1 cellular context compared by ENCODE assay signal in the genomic region with DNA sequence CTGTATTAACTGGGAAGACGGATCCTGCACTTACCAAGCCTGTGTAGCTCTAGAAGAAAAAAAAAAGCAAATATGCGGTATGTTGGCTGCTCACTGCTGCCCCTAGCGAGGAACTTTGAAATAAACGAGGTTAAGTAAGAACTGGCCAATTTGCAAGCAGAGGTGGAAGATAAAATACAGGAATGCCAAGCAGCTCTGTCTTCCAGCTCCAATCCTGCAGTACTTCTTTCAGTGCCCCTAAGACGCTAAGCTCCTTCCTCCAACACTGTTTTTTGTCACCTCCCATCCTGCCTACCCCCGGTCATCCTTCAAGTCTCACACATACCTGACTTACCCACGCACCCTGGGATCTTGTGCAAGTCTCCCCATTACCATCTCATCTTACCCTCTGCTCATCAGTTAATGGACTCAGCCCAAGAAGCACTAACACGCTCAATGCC.
TF ChIP-seq lines count a peak whose summit lies in the region.

No MANE protein-coding gene starts in this region.

TF ChIP-seq in K562, 482 proteins besides CTCF, POLR2A, EP300 and RAD21 (continued from another document):
- TF ChIP-seq SP1 (CRISPR knock-in tag; IDR thresholded peaks at IDR 0.05) (no peak), ZNF224 (CRISPR knock-in tag; IDR thresholded peaks at IDR 0.05) (no peak), DPF2 (IDR thresholded peaks at IDR 0.05) (peak; percentile 15; the same call in 1 of the 2 replicates), SMC3 (conservative IDR thresholded peaks at IDR 0.05; ENCODE audit: insufficient read depth, low read depth, low read length) (peak; percentile 25; the same call in 1 of the 2 replicates), ZBTB40 (IDR thresholded peaks at IDR 0.05) (peak; percentile 19; the same call in 1 of the 2 replicates), ZBTB40 (CRISPR knock-in tag; IDR thresholded peaks at IDR 0.05) (no peak), ZNF655 (CRISPR knock-in tag; IDR thresholded peaks at IDR 0.05) (no peak), PHTF2 (CRISPR knock-in tag; IDR thresholded peaks at IDR 0.05) (no peak), CHD1 (IDR thresholded peaks at IDR 0.05; ENCODE audit: low read length) (peak; percentile 6), SNRNP70 (optimal IDR thresholded peaks at IDR 0.05; ENCODE audit: low read depth, low read length) (no peak), TAL1 (IDR thresholded peaks at IDR 0.05) (no peak), ZNF586 (CRISPR knock-in tag; conservative IDR thresholded peaks at IDR 0.05) (no peak), SIX5 (IDR thresholded peaks at IDR 0.05; ENCODE audit: borderline replicate concordance in 1 of 2, insufficient read depth in 1 of 2, low read depth in 1 of 2, low read length in 2 of 2) (no peak), KAT8 (IDR thresholded peaks at IDR 0.05; ENCODE audit: low read depth) (no peak), RCOR1 (IDR thresholded peaks at IDR 0.05; ENCODE audit: borderline replicate concordance in 1 of 2, low read depth in 2 of 2, low read length in 2 of 2) (no peak), TRIM28 (IDR thresholded peaks at IDR 0.05) (no peak), ZNF408 (CRISPR knock-in tag; IDR thresholded peaks at IDR 0.05; ENCODE audit: low read depth) (no peak), ASH1L (IDR thresholded peaks at IDR 0.05; ENCODE audit: borderline replicate concordance, low read depth, partially characterized antibody) (no peak), ZKSCAN3 (CRISPR knock-in tag; IDR thresholded peaks at IDR 0.05) (no peak), ZNF384 (IDR thresholded peaks at IDR 0.05; ENCODE audit: low read depth, low read length) (peak; percentile 92), TEAD1 (CRISPR knock-in tag; IDR thresholded peaks at IDR 0.05) (peak in 1 of 2 experiments; percentile 70; a peak in 1 of 4 replicates), HDAC8 (tag; IDR thresholded peaks at IDR 0.05) (0 out of 2 replicates have a peak, but pooled peaks have one; percentile 11), PYGO2 (tag; IDR thresholded peaks at IDR 0.05) (0 out of 2 replicates have a peak, but pooled peaks have one; percentile 31), XRCC5 (IDR thresholded peaks at IDR 0.05; ENCODE audit: low read depth, low read length) (0 out of 2 replicates have a peak, but pooled peaks have one; percentile 6), HDGF (IDR thresholded peaks at IDR 0.05) (peak; percentile 31; the same call in 1 of the 2 replicates), CEBPB (tag; IDR thresholded peaks at IDR 0.05) (peak; percentile 25; the same call in 1 of the 2 replicates), CEBPG (CRISPR knock-in tag; IDR thresholded peaks at IDR 0.05) (no peak), CEBPG (tag; conservative IDR thresholded peaks at IDR 0.05 in 1 of 2, IDR thresholded peaks at IDR 0.05 in 1 of 2) (0 out of 4 replicates have a peak, but pooled peaks of 1 of the 2 experiments have one; percentile 8)
- TF ChIP-seq, protein P1, sequence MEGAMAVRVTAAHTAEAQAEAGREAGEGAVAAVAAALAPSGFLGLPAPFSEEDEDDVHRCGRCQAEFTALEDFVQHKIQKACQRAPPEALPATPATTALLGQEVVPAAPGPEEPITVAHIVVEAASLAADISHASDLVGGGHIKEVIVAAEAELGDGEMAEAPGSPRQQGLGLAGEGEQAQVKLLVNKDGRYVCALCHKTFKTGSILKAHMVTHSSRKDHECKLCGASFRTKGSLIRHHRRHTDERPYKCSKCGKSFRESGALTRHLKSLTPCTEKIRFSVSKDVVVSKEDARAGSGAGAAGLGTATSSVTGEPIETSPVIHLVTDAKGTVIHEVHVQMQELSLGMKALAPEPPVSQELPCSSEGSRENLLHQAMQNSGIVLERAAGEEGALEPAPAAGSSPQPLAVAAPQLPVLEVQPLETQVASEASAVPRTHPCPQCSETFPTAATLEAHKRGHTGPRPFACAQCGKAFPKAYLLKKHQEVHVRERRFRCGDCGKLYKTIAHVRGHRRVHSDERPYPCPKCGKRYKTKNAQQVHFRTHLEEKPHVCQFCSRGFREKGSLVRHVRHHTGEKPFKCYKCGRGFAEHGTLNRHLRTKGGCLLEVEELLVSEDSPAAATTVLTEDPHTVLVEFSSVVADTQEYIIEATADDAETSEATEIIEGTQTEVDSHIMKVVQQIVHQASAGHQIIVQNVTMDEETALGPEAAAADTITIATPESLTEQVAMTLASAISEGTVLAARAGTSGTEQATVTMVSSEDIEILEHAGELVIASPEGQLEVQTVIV (CRISPR knock-in tag; IDR thresholded peaks at IDR 0.05; ENCODE audit: borderline replicate concordance) = no peak
- TF ChIP-seq, protein P2, sequence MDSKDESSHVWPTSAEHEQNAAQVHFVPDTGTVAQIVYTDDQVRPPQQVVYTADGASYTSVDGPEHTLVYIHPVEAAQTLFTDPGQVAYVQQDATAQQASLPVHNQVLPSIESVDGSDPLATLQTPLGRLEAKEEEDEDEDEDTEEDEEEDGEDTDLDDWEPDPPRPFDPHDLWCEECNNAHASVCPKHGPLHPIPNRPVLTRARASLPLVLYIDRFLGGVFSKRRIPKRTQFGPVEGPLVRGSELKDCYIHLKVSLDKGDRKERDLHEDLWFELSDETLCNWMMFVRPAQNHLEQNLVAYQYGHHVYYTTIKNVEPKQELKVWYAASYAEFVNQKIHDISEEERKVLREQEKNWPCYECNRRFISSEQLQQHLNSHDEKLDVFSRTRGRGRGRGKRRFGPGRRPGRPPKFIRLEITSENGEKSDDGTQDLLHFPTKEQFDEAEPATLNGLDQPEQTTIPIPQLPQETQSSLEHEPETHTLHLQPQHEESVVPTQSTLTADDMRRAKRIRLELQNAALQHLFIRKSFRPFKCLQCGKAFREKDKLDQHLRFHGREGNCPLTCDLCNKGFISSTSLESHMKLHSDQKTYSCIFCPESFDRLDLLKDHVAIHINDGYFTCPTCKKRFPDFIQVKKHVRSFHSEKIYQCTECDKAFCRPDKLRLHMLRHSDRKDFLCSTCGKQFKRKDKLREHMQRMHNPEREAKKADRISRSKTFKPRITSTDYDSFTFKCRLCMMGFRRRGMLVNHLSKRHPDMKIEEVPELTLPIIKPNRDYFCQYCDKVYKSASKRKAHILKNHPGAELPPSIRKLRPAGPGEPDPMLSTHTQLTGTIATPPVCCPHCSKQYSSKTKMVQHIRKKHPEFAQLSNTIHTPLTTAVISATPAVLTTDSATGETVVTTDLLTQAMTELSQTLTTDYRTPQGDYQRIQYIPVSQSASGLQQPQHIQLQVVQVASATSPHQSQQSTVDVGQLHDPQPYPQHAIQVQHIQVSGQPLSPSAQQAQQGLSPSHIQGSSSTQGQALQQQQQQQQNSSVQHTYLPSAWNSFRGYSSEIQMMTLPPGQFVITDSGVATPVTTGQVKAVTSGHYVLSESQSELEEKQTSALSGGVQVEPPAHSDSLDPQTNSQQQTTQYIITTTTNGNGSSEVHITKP (IDR thresholded peaks at IDR 0.05; ENCODE audit: partially characterized antibody) = peak; percentile 78
- TF ChIP-seq, protein P3, sequence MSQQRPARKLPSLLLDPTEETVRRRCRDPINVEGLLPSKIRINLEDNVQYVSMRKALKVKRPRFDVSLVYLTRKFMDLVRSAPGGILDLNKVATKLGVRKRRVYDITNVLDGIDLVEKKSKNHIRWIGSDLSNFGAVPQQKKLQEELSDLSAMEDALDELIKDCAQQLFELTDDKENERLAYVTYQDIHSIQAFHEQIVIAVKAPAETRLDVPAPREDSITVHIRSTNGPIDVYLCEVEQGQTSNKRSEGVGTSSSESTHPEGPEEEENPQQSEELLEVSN (IDR thresholded peaks at IDR 0.05; ENCODE audit: borderline replicate concordance in 1 of 2, extremely low read depth in 1 of 2, insufficient read depth in 1 of 2, insufficient read length in 1 of 2, low read depth in 1 of 2, low read length in 1 of 2, poor library complexity in 1 of 2, severe bottlenecking in 1 of 2) = no peak
- TF ChIP-seq, protein P4, sequence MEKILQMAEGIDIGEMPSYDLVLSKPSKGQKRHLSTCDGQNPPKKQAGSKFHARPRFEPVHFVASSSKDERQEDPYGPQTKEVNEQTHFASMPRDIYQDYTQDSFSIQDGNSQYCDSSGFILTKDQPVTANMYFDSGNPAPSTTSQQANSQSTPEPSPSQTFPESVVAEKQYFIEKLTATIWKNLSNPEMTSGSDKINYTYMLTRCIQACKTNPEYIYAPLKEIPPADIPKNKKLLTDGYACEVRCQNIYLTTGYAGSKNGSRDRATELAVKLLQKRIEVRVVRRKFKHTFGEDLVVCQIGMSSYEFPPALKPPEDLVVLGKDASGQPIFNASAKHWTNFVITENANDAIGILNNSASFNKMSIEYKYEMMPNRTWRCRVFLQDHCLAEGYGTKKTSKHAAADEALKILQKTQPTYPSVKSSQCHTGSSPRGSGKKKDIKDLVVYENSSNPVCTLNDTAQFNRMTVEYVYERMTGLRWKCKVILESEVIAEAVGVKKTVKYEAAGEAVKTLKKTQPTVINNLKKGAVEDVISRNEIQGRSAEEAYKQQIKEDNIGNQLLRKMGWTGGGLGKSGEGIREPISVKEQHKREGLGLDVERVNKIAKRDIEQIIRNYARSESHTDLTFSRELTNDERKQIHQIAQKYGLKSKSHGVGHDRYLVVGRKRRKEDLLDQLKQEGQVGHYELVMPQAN (IDR thresholded peaks at IDR 0.05; ENCODE audit: borderline replicate concordance) = peak; percentile 41
